ENCODE assay signal across 8 cellular contexts in the genomic region with DNA sequence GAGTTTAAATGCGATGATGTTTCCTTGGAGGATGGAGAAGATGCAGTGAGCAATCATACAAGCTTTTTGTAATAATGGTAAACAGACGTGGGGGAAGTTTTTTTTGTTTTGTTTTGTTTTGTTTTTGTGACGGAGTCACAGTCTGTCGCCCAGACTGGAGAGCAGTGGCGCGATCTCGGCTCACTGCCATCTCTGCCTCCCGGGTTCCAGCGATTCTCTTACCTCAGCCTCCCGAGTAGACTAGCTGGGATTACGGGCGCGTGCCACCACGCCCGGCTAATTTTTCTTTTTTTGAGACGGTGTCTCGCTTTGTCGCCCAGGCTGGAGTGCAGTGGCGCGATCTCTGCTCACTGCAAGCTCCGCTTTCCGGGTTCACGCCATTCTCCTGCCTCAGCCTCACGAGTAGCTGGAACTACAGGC. TPM values are rescaled to one million over a fixed set of nuclear protein-coding genes. Genes with fewer than 3 reads are reported as not detected.
DNase-seq lines count a peak whose midpoint lies in the region; TF ChIP-seq lines count a peak whose summit lies in the region.
"Not testable (repeated sequence)": the region's sequence is repeated elsewhere in the genome, so short reads cannot be mapped to it uniquely, and the experiment has no call there.

No MANE protein-coding gene starts in this region.

- H3K4me3 Mint-ChIP-seq in activated CD4-positive, alpha-beta memory T cell treated with anti-CD3 and anti-CD28 coated beads for 36 hours = peak overlapping the region; percentile 91

- H4K20me1 ChIP-seq in BLaER1 = peaks cover 46% of the 10 kb centered on the region

- POLR2A ChIA-PET in activated CD4-positive, alpha-beta memory T cell treated with anti-CD3 and anti-CD28 coated beads for 36 hours (lab: Charles Lee) = interaction anchor here (0.8 to 1.9 kb wide), 7 partner anchors 24 to 273 kb away, joined by 3 to 14 read pairs (median 7); partner anchors contain the start of genes AARS1 and EXOSC6

- H3K9ac ChIP-seq in BLaER1 (peak overlapping the region; percentile 98), mucosa of rectum (ENCODE audit: low read depth in 1 of 2, low read length in 2 of 2) (peak overlapping the region; percentile 85 to 97)

- peaks cover 41% of the 10 kb centered on the region for H3K36me3 ChIP-seq in BLaER1
- H3K36me3 ChIP-seq in H7 (replicated peaks; ENCODE audit: control insufficient read depth, insufficient read depth, low read length) = peaks cover 20% of the 10 kb centered on the region
- H3K36me3 ChIP-seq in brain microvascular endothelial cell (replicated peaks) = peaks cover 10% of the 10 kb centered on the region
- peaks cover 21 to 22% of the 10 kb centered on the region in 2 donors for H3K36me3 ChIP-seq in mucosa of rectum (ENCODE audit: control insufficient read depth in 2 of 2, insufficient read depth in 2 of 2, low read length in 2 of 2)

- not testable (repeated sequence) for H3K27me3 Mint-ChIP-seq in activated CD4-positive, alpha-beta memory T cell treated with anti-CD3 and anti-CD28 coated beads for 36 hours

- DNase-seq in H7 = not testable (repeated sequence)
- peak; percentile 11 for DNase-seq in NCI-H748 (lab: John Stamatoyannopoulos, UW; ENCODE audit: unreplicated experiment)
- peak; percentile 44 for DNase-seq in activated CD4-positive, alpha-beta memory T cell treated with anti-CD3 and anti-CD28 coated beads for 36 hours
- peak; percentile 13 for DNase-seq in brain microvascular endothelial cell
- DNase-seq in glomerular visceral epithelial cell (ENCODE audit: extremely low spot score) = peak; percentile 15
- DNase-seq in stimulated activated CD4-positive, alpha-beta T cell treated with anti-CD3 and anti-CD28 coated beads, Interleukin-4, amount 100 ng/mL, for 24 hours = peak; percentile 16

- H3K4me1 ChIP-seq in BLaER1 = peaks cover 68% of the 10 kb centered on the region
- peaks cover 10 to 20% of the 10 kb centered on the region in 2 donors for H3K4me1 ChIP-seq in mucosa of rectum (ENCODE audit: control insufficient read depth in 2 of 2, insufficient read depth in 2 of 2, low read length in 2 of 2)

- not testable (repeated sequence) for TF ChIP-seq CTCF in brain microvascular endothelial cell (IDR thresholded peaks at IDR 0.05; ENCODE audit: low read depth, low read length, missing control alignments)

- peaks cover 59% of the 10 kb centered on the region for H3K4me1 Mint-ChIP-seq in activated CD4-positive, alpha-beta memory T cell treated with anti-CD3 and anti-CD28 coated beads for 36 hours (ENCODE audit: low read depth)

- not testable (repeated sequence) for H3K9me3 Mint-ChIP-seq in activated CD4-positive, alpha-beta memory T cell treated with anti-CD3 and anti-CD28 coated beads for 36 hours

- H3K9me3 ChIP-seq in BLaER1; mucosa of rectum (ENCODE audit: control insufficient read depth in 2 of 2, low read length in 2 of 2): not testable (repeated sequence)

- peak overlapping the region; percentile 90 for H3K4me3 ChIP-seq in BLaER1
- peak overlapping the region; percentile 75 for H3K4me3 ChIP-seq in H7 (ENCODE audit: insufficient read depth, low read depth, low read length)
- H3K4me3 ChIP-seq in brain microvascular endothelial cell (ENCODE audit: low read depth, low read length) = peak overlapping the region; percentile 93
- H3K4me3 ChIP-seq in mucosa of rectum (ENCODE audit: low read length in 2 of 2) = peak overlapping the region; percentile 97 to 100

- CTCF ChIA-PET in activated CD4-positive, alpha-beta memory T cell treated with anti-CD3 and anti-CD28 coated beads for 36 hours (lab: Charles Lee) = interaction anchor here (0.6 to 1.7 kb wide), 6 partner anchors 15 to 177 kb away, joined by 3 to 7 read pairs (median 4); partner anchors contain the start of gene DDX19A

- peak overlapping the region; percentile 89 for H3K4me2 ChIP-seq in BLaER1

- intact Hi-C loops in activated CD4-positive, alpha-beta memory T cell treated with anti-CD3 and anti-CD28 coated beads for 36 hours (cut with micrococcal nuclease) = not testable (repeated sequence)

- H3K27me3 ChIP-seq in BLaER1; H7 (ENCODE audit: control insufficient read depth, insufficient read depth, low read length); brain microvascular endothelial cell (replicated peaks); mucosa of rectum (ENCODE audit: control insufficient read depth in 2 of 2, insufficient read depth in 2 of 2, low read length in 2 of 2): not testable (repeated sequence)

- in situ Hi-C loops in brain microvascular endothelial cell (cut with HindIII; ENCODE audit: low pct_ligation_motif_present, low sequenced_read_pairs) = not testable (repeated sequence)

- H3K27ac ChIP-seq in BLaER1 (peak overlapping the region; percentile 97), brain microvascular endothelial cell (peak overlapping the region; percentile 79), mucosa of rectum (ENCODE audit: low read depth in 2 of 2, low read length in 2 of 2) (peak overlapping the region; percentile 59 to 85)

- H3K36me3 Mint-ChIP-seq in activated CD4-positive, alpha-beta memory T cell treated with anti-CD3 and anti-CD28 coated beads for 36 hours = peaks cover 51% of the 10 kb centered on the region

- peak overlapping the region; percentile 98 for H3K27ac Mint-ChIP-seq in activated CD4-positive, alpha-beta memory T cell treated with anti-CD3 and anti-CD28 coated beads for 36 hours

RNA-seq across cellular contexts. Expression of gene SF3B3, which starts 0.8 kb away (rescaled TPM):
- total RNA-seq in H7 (2014; rRNA removed; shearing (Covaris generic)) = 222 and 313 TPM in 2 replicates
- 100 to 1,000 TPM; 450 to 453 TPM for total RNA-seq in activated CD4-positive, alpha-beta memory T cell treated with anti-CD3 and anti-CD28 coated beads for 36 hours

RNA-seq across cellular contexts. Expression of gene COG4, which starts 1.1 kb away (rescaled TPM):
- total RNA-seq in H7 (2014; rRNA removed; shearing (Covaris generic)) = 78.7 and 98.2 TPM in 2 replicates
- 10 to 100 TPM; 35.9 to 40.2 TPM for total RNA-seq in activated CD4-positive, alpha-beta memory T cell treated with anti-CD3 and anti-CD28 coated beads for 36 hours
